In genomic region chr2:48006094-48006493, GRCh38 we compare ENCODE assay signal across 28 cellular contexts.
"Had no signal": no experiment of that assay in that cellular context is flagged by ENCODE, and none has a peak within 500 bp of the region (broad histone marks: within the 10 kb centered on the region; RNA-seq: fewer than 3 reads in every experiment).

No MANE protein-coding gene starts in this region.

- H3K4me3 ChIP-seq: neural progenitor cell, ovary, psoas muscle, right lobe of liver, sigmoid colon, suprapubic skin, thoracic aorta, thyroid gland, tibial nerve, upper lobe of left lung, vagina had no signal

- H3K27me3 ChIP-seq: neural progenitor cell, ovary, right lobe of liver, sigmoid colon, suprapubic skin, thyroid gland, tibial nerve, upper lobe of left lung, vagina had no signal

- H3K9me3 ChIP-seq: ovary, psoas muscle, right lobe of liver, sigmoid colon, suprapubic skin, thoracic aorta, thyroid gland, tibial nerve, upper lobe of left lung, vagina had no signal

- H2AFZ ChIP-seq: neural progenitor cell, parathyroid adenoma had no signal

- H3K27ac ChIP-seq: neural progenitor cell, ovary, parathyroid adenoma, psoas muscle, right lobe of liver, sigmoid colon, suprapubic skin, thoracic aorta, thyroid gland, tibial nerve, upper lobe of left lung, vagina had no signal

- H3K4me1 ChIP-seq: parathyroid adenoma, psoas muscle, right lobe of liver, sigmoid colon, suprapubic skin, thyroid gland, tibial nerve, upper lobe of left lung, vagina had no signal

- H3K4me2 ChIP-seq: neural progenitor cell had no signal

- FAIRE-seq: small intestine, urothelium cell line had no signal

- DNase-seq: natural killer cell; occipital lobe; ovary; posterior cingulate gyrus; psoas muscle; right cardiac atrium; right lobe of liver; sigmoid colon; small intestine; stimulated activated CD4-positive, alpha-beta T cell treated with anti-CD3 and anti-CD28 coated beads, Interleukin-12 subunit alpha, Interleukin-12 subunit beta, amount 100 ng/mL, for 4 hours; stimulated activated CD4-positive, alpha-beta T cell treated with anti-CD3 and anti-CD28 coated beads, Interleukin-1b, Interleukin-23, amount 100 ng/mL, for 48 hours; stimulated activated CD4-positive, alpha-beta T cell treated with anti-CD3 and anti-CD28 coated beads, Interleukin-4, amount 100 ng/mL, for 1 hour; stimulated activated CD4-positive, alpha-beta T cell treated with anti-CD3 and anti-CD28 coated beads, Interleukin-4, amount 100 ng/mL, for 4 hours; stimulated activated CD8-positive, alpha-beta memory T cell treated with anti-CD3 and anti-CD28 coated beads, Interleukin-4, amount 100 ng/mL, for 48 hours; stimulated activated naive CD4-positive, alpha-beta T cell; stimulated activated naive CD8-positive, alpha-beta T cell treated with anti-CD3 and anti-CD28 coated beads, Interleukin-15, amount 100 ng/mL, for 72 hours; stimulated activated naive CD8-positive, alpha-beta T cell treated with anti-CD3 and anti-CD28 coated beads, Interleukin-15, Interleukin-2, amounts not matched to agents 100 U/mL and 50 U/mL, for 24 hours; substantia nigra; thyroid gland; trophoblast cell; upper lobe of left lung had no signal

- H3K36me3 ChIP-seq: ovary, right lobe of liver, sigmoid colon, suprapubic skin, thoracic aorta, thyroid gland, tibial nerve, upper lobe of left lung, vagina had no signal

- H3K9ac ChIP-seq: neural progenitor cell, parathyroid adenoma had no signal

- H3K79me2 ChIP-seq: parathyroid adenoma had no signal
